ENCODE assay signal across 8 cellular contexts in genomic region chr9:136545966-136546696, GRCh38. TPM values are rescaled to one million over a fixed set of nuclear protein-coding genes. Genes with fewer than 3 reads are reported as not detected.
A peak's percentile ranks its signal among the peaks of the same experiment; 100 is the strongest.
DNase-seq lines count a peak whose midpoint lies in the region; TF ChIP-seq lines count a peak whose summit lies in the region.

TSS of gene NOTCH1 (minus strand) at chr9:136546048. CDS start at chr9:136545786, 262 bp downstream.

- intact Hi-C loops in breast epithelium (cut with DNase I; ENCODE audit: low total_unique reads), result loop anchor here (1.0 kb wide), 1 partner anchor 32 kb away; no protein-coding TSS in a partner anchor

- peak within 1 kb of the TSS; percentile 74 for H3K4me3 ChIP-seq in GM12875 (ENCODE audit: low read depth, low read length)
- H3K4me3 ChIP-seq in HFF-Myc (replicated peaks; ENCODE audit: low read depth, low read length), result peak within 1 kb of the TSS; percentile 83
- H3K4me3 ChIP-seq in breast epithelium, result peak within 1 kb of the TSS; percentile 80 to 83 (median 82)

- DNase-seq in HFF-Myc (ENCODE audit: extremely low read depth, low read depth), result peak; percentile 76
- peak; percentile 91 for DNase-seq in NAMALWA (ENCODE audit: low spot score)
- peak; percentile 89 to 92 for DNase-seq in breast epithelium (ENCODE audit: low spot score in 2 of 2)
- peak; percentile 89 for DNase-seq in iPS-NIHi7 (ENCODE audit: extremely low spot score)
- DNase-seq in smooth muscle cell of the brain vasculature (ENCODE audit: low read depth, low spot score), result peak; percentile 53
- no peak for DNase-seq in SK-N-DZ (ENCODE audit: low spot score)

- TF ChIP-seq CTCF in GM12875 (IDR thresholded peaks at IDR 0.05; ENCODE audit: borderline replicate concordance, insufficient read depth, low read depth, low read length) (no peak), HFF-Myc (IDR thresholded peaks at IDR 0.05; ENCODE audit: low read depth, low read length, missing control alignments) (no peak), VCaP (conservative IDR thresholded peaks at IDR 0.05) (no peak), breast epithelium (IDR thresholded peaks at IDR 0.05) (no peak)

- H3K9me3 ChIP-seq in breast epithelium, result no peaks in the 10 kb centered on the region

- TF ChIP-seq POLR2A in breast epithelium (IDR thresholded peaks at IDR 0.05), result no peak

- no peaks in the 10 kb centered on the region for H3K36me3 ChIP-seq in breast epithelium

- H3K27ac ChIP-seq in VCaP (peak within 1 kb of the TSS; percentile 97), breast epithelium (peak within 1 kb of the TSS; percentile 93 to 99)

- peaks cover 12 to 23% of the 10 kb centered on the region in 2 donors for H3K4me1 ChIP-seq in breast epithelium

- no peaks in the 10 kb centered on the region for H3K27me3 ChIP-seq in breast epithelium

RNA-seq across cellular contexts. Expression of gene NOTCH1, which starts in this region (rescaled TPM):
- total RNA-seq in breast epithelium, result 10 to 100 TPM; 12.6 to 33.8 (median 21.1) TPM
- 0.20 and 0.44 TPM in 2 replicates for polyA plus RNA-seq in SK-N-DZ (2014; cell fraction: cytosol; rRNA removed)
- polyA plus RNA-seq in SK-N-DZ (2014; cell fraction: nucleus; rRNA removed), result 0.85 and 12.6 TPM in 2 replicates
